In genomic region chr17:78717431-78717980, GRCh38 we compare ENCODE assay signal across 8 cellular contexts.
DNase-seq lines count a peak whose midpoint lies in the region; ATAC-seq and TF ChIP-seq lines count a peak whose summit lies in the region.

No MANE protein-coding gene starts in this region.

- peak overlapping the region; percentile 73 for H3K4me3 Mint-ChIP-seq in memory B cell

- no peak for TF ChIP-seq POLR2A in upper lobe of left lung (IDR thresholded peaks at IDR 0.05)

- peaks cover 55 to 87% (median 64%) of the 10 kb centered on the region in 4 donors for H3K4me1 ChIP-seq in upper lobe of left lung

- H3K27ac ChIP-seq in cingulate gyrus (ENCODE audit: low read depth, low read length) (peak overlapping the region; percentile 95), upper lobe of left lung (peak overlapping the region in 3 of 4 donors; percentile 5 to 60 (median 32))

- WGBS in upper lobe of left lung, 2 donors, result 32 to 33% methylated on average over 14 of the region's 14 CpGs

- no peak for TF ChIP-seq CTCF in upper lobe of left lung (IDR thresholded peaks at IDR 0.05)

- no peaks in the 10 kb centered on the region for H3K27me3 Mint-ChIP-seq in memory B cell

- no peaks in the 10 kb centered on the region for H3K36me3 ChIP-seq in upper lobe of left lung

- H3K27ac Mint-ChIP-seq in memory B cell, result peak overlapping the region; percentile 93

- peak overlapping the region in 3 of 4 donors; percentile 27 to 43 (median 40) for H3K4me3 ChIP-seq in upper lobe of left lung

- peaks cover 69% of the 10 kb centered on the region for H3K4me1 Mint-ChIP-seq in memory B cell

- H3K36me3 Mint-ChIP-seq in memory B cell, result peaks cover 2% of the 10 kb centered on the region

- H3K27me3 ChIP-seq in upper lobe of left lung, result no peaks in the 10 kb centered on the region

- DNase-seq in NCI-H748 (lab: John Stamatoyannopoulos, UW; ENCODE audit: unreplicated experiment), result peak; percentile 91
- no peak for DNase-seq in NCI-H748 treated with DMSO at 0.1 percent for 48 hours (lab: John Stamatoyannopoulos, UW)
- peak; percentile 90 to 93 for DNase-seq in NCI-H526 (lab: John Stamatoyannopoulos, UW)
- no peak for DNase-seq in memory B cell (ENCODE audit: low spot score in 2 of 2)
- peak in 1 of 2 donors; percentile 20 for DNase-seq in upper lobe of left lung

- H3K9me3 Mint-ChIP-seq in memory B cell, result no peaks in the 10 kb centered on the region

- H3K9me3 ChIP-seq in upper lobe of left lung, result no peaks in the 10 kb centered on the region

- no peak for TF ChIP-seq EP300 in upper lobe of left lung (IDR thresholded peaks at IDR 0.05)

- no peak for ATAC-seq in memory B cell (ENCODE audit: low read depth)
- ATAC-seq in upper lobe of left lung (ENCODE audit: low FRiP score in 2 of 2), result peak; percentile 30 to 71
- no peak for ATAC-seq in GM21447 (IDR thresholded peaks at IDR 0.05; ENCODE audit: unreplicated experiment)
- ATAC-seq in HG02938 (IDR thresholded peaks at IDR 0.05; ENCODE audit: unreplicated experiment), result no peak

Comparison
In these comparisons a context has a peak if more than half of its experiments do, and no peak if none do; other contexts are left out.
1. DNase-seq: peak in NCI-H748 (single experiment) and NCI-H526 (2 of 2); none in NCI-H748 treated with DMSO at 0.1 percent for 48 hours (single experiment) and memory B cell (0 of 2).
2. ATAC-seq: peak in upper lobe of left lung (2 of 2); none in memory B cell (single experiment), GM21447 (single experiment) and HG02938 (single experiment).